24 cellular contexts compared by ENCODE assay signal in the genomic region with DNA sequence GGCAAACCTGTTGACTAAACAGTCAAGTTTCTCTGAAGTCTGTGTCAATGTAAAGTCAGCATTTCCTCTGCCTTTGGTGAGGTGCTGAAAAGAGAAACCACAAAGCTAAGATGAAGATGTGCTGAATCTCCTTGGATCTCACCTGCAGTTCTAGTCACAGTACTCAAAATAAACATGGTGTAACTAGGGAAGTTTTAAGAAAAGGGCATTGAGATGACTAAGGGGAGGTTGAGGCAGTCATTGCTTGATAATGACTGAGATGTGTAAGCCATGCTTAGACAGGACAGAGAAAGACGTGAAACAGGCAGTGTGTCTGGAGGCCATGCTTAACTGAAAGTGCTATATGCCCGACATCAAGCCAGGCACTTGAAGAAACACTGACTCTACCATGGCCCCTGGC.
DNase-seq lines count a peak whose midpoint lies in the region; ATAC-seq and TF ChIP-seq lines count a peak whose summit lies in the region.
"Had no signal": no experiment of that assay in that cellular context is flagged by ENCODE, and none has a peak within 500 bp of the region (broad histone marks: within the 10 kb centered on the region; RNA-seq: fewer than 3 reads in every experiment).

No MANE protein-coding gene starts in this region.

- peaks cover 1% of the 10 kb centered on the region for H3K36me3 Mint-ChIP-seq in activated naive CD4-positive, alpha-beta T cell treated with anti-CD3 and anti-CD28 coated beads for 36 hours (ENCODE audit: low read depth)
- no peaks in the 10 kb centered on the region for H3K36me3 Mint-ChIP-seq in activated T-helper 2 cell treated with anti-CD3 and anti-CD28 coated beads, Interferon-gamma antibody, Interleukin-2, Interleukin-4, amounts not matched to agents 10 μg/mL and 5 μg/mL and 100 μg/mL, durations not matched to agents 14 hours and 24 hours and 36 hours (ENCODE audit: low read depth)
- H3K36me3 Mint-ChIP-seq in natural killer cell (no peaks in the 10 kb centered on the region), mesothelial cell of epicardium (no peaks in the 10 kb centered on the region)

- H3K4me1 ChIP-seq in Loucy (ENCODE audit: insufficient read depth, low read length, poor library complexity, severe bottlenecking) = no peaks in the 10 kb centered on the region
- H3K4me1 ChIP-seq: SJCRH30, suprapubic skin, vagina had no signal

- no peak overlapping the region for H3K4me3 Mint-ChIP-seq in activated naive CD4-positive, alpha-beta T cell treated with anti-CD3 and anti-CD28 coated beads for 36 hours
- peak overlapping the region; percentile 24 for H3K4me3 Mint-ChIP-seq in activated T-helper 2 cell treated with anti-CD3 and anti-CD28 coated beads, Interferon-gamma antibody, Interleukin-2, Interleukin-4, amounts not matched to agents 10 μg/mL and 5 μg/mL and 100 μg/mL, durations not matched to agents 14 hours and 24 hours and 36 hours (ENCODE audit: low read depth)
- H3K4me3 Mint-ChIP-seq in natural killer cell = peak overlapping the region; percentile 83
- H3K4me3 Mint-ChIP-seq in mesothelial cell of epicardium = no peak overlapping the region
- H3K4me3 Mint-ChIP-seq: nephron had no signal

- H3K36me3 ChIP-seq in Loucy (ENCODE audit: insufficient read depth, low read length) = no peaks in the 10 kb centered on the region
- H3K36me3 ChIP-seq: MG63, ovary, SJCRH30, suprapubic skin, vagina had no signal

- no peaks in the 10 kb centered on the region for H3K9me3 ChIP-seq in Loucy (ENCODE audit: insufficient read depth, low read depth, low read length)
- H3K9me3 ChIP-seq: MG63, ovary, SJCRH30, suprapubic skin, vagina had no signal

- intact Hi-C loops in activated naive CD4-positive, alpha-beta T cell treated with anti-CD3 and anti-CD28 coated beads for 36 hours (cut with micrococcal nuclease) = loop anchor here (1.0 to 2.0 kb wide), 5 partner anchors 12 to 366 kb away; no protein-coding TSS in a partner anchor
- intact Hi-C loops in activated T-helper 2 cell treated with anti-CD3 and anti-CD28 coated beads, Interferon-gamma antibody, Interleukin-2, Interleukin-4, amounts not matched to agents 10 μg/mL and 5 μg/mL and 100 μg/mL, durations not matched to agents 14 hours and 24 hours and 36 hours (cut with micrococcal nuclease) = loop anchor here (1.0 kb wide), 2 partner anchors 36 to 365 kb away; no protein-coding TSS in a partner anchor
- intact Hi-C loops in natural killer cell (cut with micrococcal nuclease) = no loop called here

- H3F3A ChIP-seq in Loucy (ENCODE audit: low read depth) = no peaks in the 10 kb centered on the region

- peak overlapping the region; percentile 77 for H3K27ac Mint-ChIP-seq in activated naive CD4-positive, alpha-beta T cell treated with anti-CD3 and anti-CD28 coated beads for 36 hours
- H3K27ac Mint-ChIP-seq in activated T-helper 2 cell treated with anti-CD3 and anti-CD28 coated beads, Interferon-gamma antibody, Interleukin-2, Interleukin-4, amounts not matched to agents 10 μg/mL and 5 μg/mL and 100 μg/mL, durations not matched to agents 14 hours and 24 hours and 36 hours = peak overlapping the region; percentile 31
- H3K27ac Mint-ChIP-seq in natural killer cell = peak overlapping the region; percentile 56 to 73
- no peak overlapping the region for H3K27ac Mint-ChIP-seq in mesothelial cell of epicardium
- H3K27ac Mint-ChIP-seq: nephron had no signal

- CTCF ChIA-PET in activated naive CD4-positive, alpha-beta T cell treated with anti-CD3 and anti-CD28 coated beads for 36 hours (lab: Charles Lee) = no interaction called here

- no peak overlapping the region for H3K4me3 ChIP-seq in Loucy (ENCODE audit: low read length, poor library complexity, severe bottlenecking)
- H3K4me3 ChIP-seq: MG63, ovary, SJCRH30, suprapubic skin, vagina had no signal

- no peaks in the 10 kb centered on the region for H4K20me1 ChIP-seq in Loucy (ENCODE audit: insufficient read depth, low read length, poor library complexity, severe bottlenecking)

- H3K27me3 Mint-ChIP-seq in activated naive CD4-positive, alpha-beta T cell treated with anti-CD3 and anti-CD28 coated beads for 36 hours (ENCODE audit: low read depth) = no peaks in the 10 kb centered on the region
- no peaks in the 10 kb centered on the region for H3K27me3 Mint-ChIP-seq in activated T-helper 2 cell treated with anti-CD3 and anti-CD28 coated beads, Interferon-gamma antibody, Interleukin-2, Interleukin-4, amounts not matched to agents 10 μg/mL and 5 μg/mL and 100 μg/mL, durations not matched to agents 14 hours and 24 hours and 36 hours (ENCODE audit: low read depth)
- no peaks in the 10 kb centered on the region for H3K27me3 Mint-ChIP-seq in natural killer cell (ENCODE audit: low read depth in 2 of 2)
- peaks cover 3% of the 10 kb centered on the region for H3K27me3 Mint-ChIP-seq in mesothelial cell of epicardium (ENCODE audit: low read depth)

- H3K4me1 Mint-ChIP-seq in activated naive CD4-positive, alpha-beta T cell treated with anti-CD3 and anti-CD28 coated beads for 36 hours (ENCODE audit: low read depth) = peaks cover 32% of the 10 kb centered on the region
- H3K4me1 Mint-ChIP-seq in activated T-helper 2 cell treated with anti-CD3 and anti-CD28 coated beads, Interferon-gamma antibody, Interleukin-2, Interleukin-4, amounts not matched to agents 10 μg/mL and 5 μg/mL and 100 μg/mL, durations not matched to agents 14 hours and 24 hours and 36 hours (ENCODE audit: low read depth) = peaks cover 24% of the 10 kb centered on the region
- H3K4me1 Mint-ChIP-seq in natural killer cell = peaks cover 24 to 29% of the 10 kb centered on the region in 2 donors
- peaks cover 3% of the 10 kb centered on the region for H3K4me1 Mint-ChIP-seq in mesothelial cell of epicardium
- H3K4me1 Mint-ChIP-seq: nephron had no signal

- no peak overlapping the region for H3K9ac ChIP-seq in Loucy (ENCODE audit: low read depth, low read length, poor library complexity, severe bottlenecking)

- H3K27me3 ChIP-seq in Loucy (ENCODE audit: insufficient read depth, low read length, poor library complexity, severe bottlenecking) = no peaks in the 10 kb centered on the region
- H3K27me3 ChIP-seq: MG63, ovary, SJCRH30, suprapubic skin, vagina had no signal

- no peaks in the 10 kb centered on the region for H3K9me2 ChIP-seq in Loucy (replicated peaks; ENCODE audit: low read depth, low read length)

- no peaks in the 10 kb centered on the region for H3K79me2 ChIP-seq in Loucy (ENCODE audit: insufficient read depth, low read length)

- peaks cover 3% of the 10 kb centered on the region for H3K9me3 Mint-ChIP-seq in activated naive CD4-positive, alpha-beta T cell treated with anti-CD3 and anti-CD28 coated beads for 36 hours
- no peaks in the 10 kb centered on the region for H3K9me3 Mint-ChIP-seq in activated T-helper 2 cell treated with anti-CD3 and anti-CD28 coated beads, Interferon-gamma antibody, Interleukin-2, Interleukin-4, amounts not matched to agents 10 μg/mL and 5 μg/mL and 100 μg/mL, durations not matched to agents 14 hours and 24 hours and 36 hours
- H3K9me3 Mint-ChIP-seq in natural killer cell (peaks cover 0 to 6% of the 10 kb centered on the region in 2 donors), mesothelial cell of epicardium (no peaks in the 10 kb centered on the region)
- H3K9me3 Mint-ChIP-seq: nephron had no signal

- ATAC-seq in natural killer cell = peak in 1 of 3 donors; percentile 62
- ATAC-seq in GM21619 (IDR thresholded peaks at IDR 0.05; ENCODE audit: unreplicated experiment) = no peak
- ATAC-seq: left lobe of liver, Panc1, sciatic nerve had no signal

- H2AFZ ChIP-seq in Loucy (ENCODE audit: low read length) = no peak overlapping the region

- peak; percentile 34 for DNase-seq in activated naive CD4-positive, alpha-beta T cell treated with anti-CD3 and anti-CD28 coated beads for 36 hours
- no peak for DNase-seq in activated naive CD4-positive, alpha-beta T cell treated with Interleukin-2 at 50 U/mL for 16 hours
- DNase-seq in activated T-helper 2 cell treated with anti-CD3 and anti-CD28 coated beads, Interferon-gamma antibody, Interleukin-2, Interleukin-4, amounts not matched to agents 10 μg/mL and 5 μg/mL and 100 μg/mL, durations not matched to agents 14 hours and 24 hours and 36 hours (ENCODE audit: low spot score) = no peak
- DNase-seq in natural killer cell = no peak
- DNase-seq in mesothelial cell of epicardium (ENCODE audit: low spot score in 2 of 2, unreplicated experiment in 2 of 2) = no peak
- no peak for DNase-seq in EL
- DNase-seq: activated T-cell treated with anti-CD3 and anti-CD28 coated beads, Interleukin-2, amount 50 U/mL, for 48 hours; amniotic stem cell; cortex of kidney; IMR-90; MG63; NCI-H1436; NCI-H510A; NK-92 treated with Interleukin-12 subunit alpha and Interleukin-12 subunit beta, amount 100 ng/mL, for 24 hours; ovary; SJCRH30 had no signal

- TF ChIP-seq CTCF in Loucy (conservative IDR thresholded peaks at IDR 0.05; ENCODE audit: low read length) (no peak), natural killer cell (IDR thresholded peaks at IDR 0.05) (no peak), mesothelial cell of epicardium (IDR thresholded peaks at IDR 0.05; ENCODE audit: unreplicated experiment) (no peak)

- peak overlapping the region; percentile 14 for H3K4me2 ChIP-seq in Loucy (ENCODE audit: low read depth, low read length, poor library complexity, severe bottlenecking)

Comparison
In these comparisons a context has a peak if more than half of its experiments do, and no peak if none do; other contexts are left out.
1. H3K4me3 Mint-ChIP-seq: peak in activated T-helper 2 cell treated with anti-CD3 and anti-CD28 coated beads, Interferon-gamma antibody, Interleukin-2, Interleukin-4, amounts not matched to agents 10 μg/mL and 5 μg/mL and 100 μg/mL, durations not matched to agents 14 hours and 24 hours and 36 hours (single experiment) and natural killer cell (single experiment); none in activated naive CD4-positive, alpha-beta T cell treated with anti-CD3 and anti-CD28 coated beads for 36 hours (single experiment) and mesothelial cell of epicardium (single experiment).